In the genomic region with DNA sequence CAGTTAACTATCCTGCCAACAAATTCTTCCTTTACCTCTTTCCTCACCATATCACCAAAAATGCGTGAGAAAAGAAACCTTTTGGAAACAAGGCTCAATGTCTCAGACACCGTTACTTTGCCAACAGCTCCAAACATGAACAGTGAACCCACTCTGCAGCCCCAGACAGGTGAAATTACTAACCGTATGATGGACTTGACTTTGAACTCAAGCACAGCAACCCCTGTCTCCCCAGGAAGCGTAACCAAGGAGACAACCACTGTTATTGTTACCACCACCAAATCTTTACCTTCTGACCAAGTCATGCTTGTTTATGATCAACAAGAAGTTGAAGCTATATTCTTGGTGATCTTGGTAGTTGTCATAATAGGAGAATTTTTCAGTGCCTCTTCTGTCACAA, we compare ENCODE assay signal across 1 cellular context.
TF ChIP-seq lines count a peak whose summit lies in the region.

No MANE protein-coding gene starts in this region.

TF ChIP-seq in K562, 482 proteins besides CTCF, POLR2A, EP300 and RAD21 (continued from another document):
- no peak for TF ChIP-seq MBD2 (IDR thresholded peaks at IDR 0.05; ENCODE audit: borderline replicate concordance, low read depth)
- no peak for TF ChIP-seq ASH1L (IDR thresholded peaks at IDR 0.05; ENCODE audit: borderline replicate concordance, low read depth, partially characterized antibody)
- TF ChIP-seq RFX1 (IDR thresholded peaks at IDR 0.05): no peak
- TF ChIP-seq CHD2 (IDR thresholded peaks at IDR 0.05; ENCODE audit: low read depth, low read length): no peak
- TF ChIP-seq BRD9 (IDR thresholded peaks at IDR 0.05; ENCODE audit: low read depth, partially characterized antibody): no peak
- TF ChIP-seq ZNF584 (CRISPR knock-in tag; IDR thresholded peaks at IDR 0.05; ENCODE audit: low read depth): no peak
- TF ChIP-seq, protein P1, sequence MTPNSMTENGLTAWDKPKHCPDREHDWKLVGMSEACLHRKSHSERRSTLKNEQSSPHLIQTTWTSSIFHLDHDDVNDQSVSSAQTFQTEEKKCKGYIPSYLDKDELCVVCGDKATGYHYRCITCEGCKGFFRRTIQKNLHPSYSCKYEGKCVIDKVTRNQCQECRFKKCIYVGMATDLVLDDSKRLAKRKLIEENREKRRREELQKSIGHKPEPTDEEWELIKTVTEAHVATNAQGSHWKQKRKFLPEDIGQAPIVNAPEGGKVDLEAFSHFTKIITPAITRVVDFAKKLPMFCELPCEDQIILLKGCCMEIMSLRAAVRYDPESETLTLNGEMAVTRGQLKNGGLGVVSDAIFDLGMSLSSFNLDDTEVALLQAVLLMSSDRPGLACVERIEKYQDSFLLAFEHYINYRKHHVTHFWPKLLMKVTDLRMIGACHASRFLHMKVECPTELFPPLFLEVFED (CRISPR knock-in tag; conservative IDR thresholded peaks at IDR 0.05): no peak
